ENCODE assay signal across 18 cellular contexts in the genomic region with DNA sequence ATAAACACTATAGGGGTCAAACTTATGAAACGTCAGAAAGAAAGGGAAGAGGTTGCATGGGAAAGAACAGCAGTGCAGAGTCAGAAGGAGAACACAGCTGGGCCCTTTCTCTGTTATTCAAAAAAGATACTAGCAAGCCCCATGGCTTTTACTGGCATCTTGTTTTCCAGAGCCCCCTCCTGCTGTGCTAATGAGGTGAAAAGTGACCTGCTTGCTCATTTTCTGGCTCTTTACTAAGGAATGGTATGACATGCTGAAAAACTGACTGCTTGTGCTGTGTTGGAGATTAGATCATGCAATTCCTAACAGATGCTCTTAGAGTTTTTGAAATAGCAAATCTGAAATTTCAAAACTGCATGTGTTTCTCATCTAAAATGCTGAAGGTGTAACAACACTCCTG.
A peak's percentile ranks its signal among the peaks of the same experiment; 100 is the strongest.
DNase-seq lines count a peak whose midpoint lies in the region; ATAC-seq, FAIRE-seq and TF ChIP-seq lines count a peak whose summit lies in the region.
"Had no signal": no experiment of that assay in that cellular context is flagged by ENCODE, and none has a peak within 500 bp of the region (broad histone marks: within the 10 kb centered on the region; RNA-seq: fewer than 3 reads in every experiment).

No MANE protein-coding gene starts in this region.

- H3K9ac ChIP-seq in neuronal stem cell (ENCODE audit: low read depth, low read length, poor library complexity) = no peak overlapping the region

- H2AK5ac ChIP-seq in neuronal stem cell (ENCODE audit: low read depth, low read length) = no peak overlapping the region

- H3K27ac ChIP-seq in ectodermal cell (ENCODE audit: insufficient read depth, low read depth, low read length, poor library complexity, severe bottlenecking) (peak overlapping the region; percentile 62), neuronal stem cell (replicated peaks; ENCODE audit: low read length) (no peak overlapping the region), sigmoid colon (no peak overlapping the region), uterus (no peak overlapping the region)
- H3K27ac ChIP-seq in CD4-positive, alpha-beta T cell (ENCODE audit: low read depth, low read length) = no peak overlapping the region

- POLR2A ChIA-PET in CD4-positive, alpha-beta T cell (lab: Charles Lee) = no interaction called here

- CTCF ChIA-PET in CD4-positive, alpha-beta T cell (lab: Charles Lee) = no interaction called here

- H3K18ac ChIP-seq in neuronal stem cell (ENCODE audit: low read length) = no peak overlapping the region

- TF ChIP-seq POLR2A in sigmoid colon (IDR thresholded peaks at IDR 0.05) (no peak), uterus (IDR thresholded peaks at IDR 0.05) (no peak)

- H3K4me3 Mint-ChIP-seq in CD4-positive, alpha-beta T cell = no peak overlapping the region
- H3K4me3 Mint-ChIP-seq: CD14-positive monocyte; effector memory CD8-positive, alpha-beta T cell; stimulated activated effector memory CD8-positive, alpha-beta T cell treated with anti-CD3 and anti-CD28 coated beads, Interleukin-12 subunit alpha, Interleukin-12 subunit beta, amount 100 ng/mL, for 72 hours had no signal

- peak; percentile 77 for DNase-seq in ELF-1 (ENCODE audit: low read depth, low spot score)
- DNase-seq in NCI-H146 treated with DMSO at 0.1 percent for 48 hours (lab: John Stamatoyannopoulos, UW; ENCODE audit: unreplicated experiment) = peak; percentile 97
- DNase-seq in neuronal stem cell (ENCODE audit: low spot score) = peak; percentile 48
- no peak for DNase-seq in urothelium cell line (ENCODE audit: low spot score)
- no peak for DNase-seq in CD4-positive, alpha-beta T cell
- DNase-seq in sigmoid colon = no peak
- DNase-seq in uterus = no peak
- DNase-seq: activated naive CD4-positive, alpha-beta T cell; effector memory CD8-positive, alpha-beta T cell; KG1; left colon; NCI-H1436 treated with DMSO at 0.1 percent for 48 hours; stimulated activated CD4-positive, alpha-beta T cell treated with anti-CD3 and anti-CD28 coated beads, Interleukin-4, amount 100 ng/mL, for 4 hours had no signal

- H3K4me1 Mint-ChIP-seq in CD4-positive, alpha-beta T cell (ENCODE audit: low read depth) = no peaks in the 10 kb centered on the region
- H3K4me1 Mint-ChIP-seq: CD14-positive monocyte; stimulated activated effector memory CD8-positive, alpha-beta T cell treated with anti-CD3 and anti-CD28 coated beads, Interleukin-12 subunit alpha, Interleukin-12 subunit beta, amount 100 ng/mL, for 72 hours had no signal

- H3K9me3 ChIP-seq in ectodermal cell (ENCODE audit: control insufficient read depth, low read length) = no peaks in the 10 kb centered on the region
- peaks cover 4 to 29% of the 10 kb centered on the region in 2 donors for H3K9me3 ChIP-seq in neuronal stem cell (replicated peaks in 1 of 2; ENCODE audit: control insufficient read depth in 2 of 2, insufficient read depth in 1 of 2, low read depth in 1 of 2, low read length in 2 of 2)
- peaks cover 6% of the 10 kb centered on the region for H3K9me3 ChIP-seq in CD4-positive, alpha-beta T cell (ENCODE audit: control insufficient read depth, low read length)
- peaks cover 0 to 5% (median 0%) of the 10 kb centered on the region in 4 donors for H3K9me3 ChIP-seq in sigmoid colon
- peaks cover 0 to 6% of the 10 kb centered on the region in 2 donors for H3K9me3 ChIP-seq in uterus

- no peak overlapping the region for H4K8ac ChIP-seq in neuronal stem cell (ENCODE audit: low read depth, low read length)

- no peak for FAIRE-seq in urothelium cell line (lab: Jason Lieb, UNC)
- FAIRE-seq: bronchial epithelial cell, GM18507 had no signal

- no peak overlapping the region for H3K4ac ChIP-seq in neuronal stem cell (ENCODE audit: low read length)

- 0 to 8% methylated on average over 1 of the region's 1 CpG for WGBS in ectodermal cell, 2 experiments
- WGBS in neuronal stem cell (ENCODE audit: extremely low coverage in 2 of 2, insufficient read length in 2 of 2, insufficient replicate concordance in 1 of 2), 2 donors = no CpG with 5 or more reads among the region's 1 CpG
- 36 to 44% methylated on average over 1 of the region's 1 CpG for WGBS in sigmoid colon, 2 donors

- H2BK120ac ChIP-seq in neuronal stem cell (ENCODE audit: low read depth, low read length) = no peak overlapping the region

- no peak overlapping the region for H2BK5ac ChIP-seq in neuronal stem cell (ENCODE audit: low read length)

- no peaks in the 10 kb centered on the region for H3K79me1 ChIP-seq in neuronal stem cell (ENCODE audit: low read depth, low read length)

- H3K4me2 ChIP-seq in neuronal stem cell (ENCODE audit: insufficient read depth, low read length, poor library complexity, severe bottlenecking) = no peak overlapping the region

- no peak for ATAC-seq in CD4-positive, alpha-beta T cell (ENCODE audit: poor library complexity)
- ATAC-seq: effector memory CD8-positive, alpha-beta T cell; left colon; stimulated activated effector memory CD8-positive, alpha-beta T cell treated with anti-CD3 and anti-CD28 coated beads, Interleukin-12 subunit alpha, Interleukin-12 subunit beta, amount 100 ng/mL, for 72 hours had no signal

- no peak for TF ChIP-seq EP300 in sigmoid colon (IDR thresholded peaks at IDR 0.05)

- no peak for TF ChIP-seq CTCF in CD4-positive, alpha-beta T cell (IDR thresholded peaks at IDR 0.05)
- TF ChIP-seq CTCF in sigmoid colon (IDR thresholded peaks at IDR 0.05) = no peak
- TF ChIP-seq CTCF in uterus (IDR thresholded peaks at IDR 0.05) = no peak

- no peaks in the 10 kb centered on the region for H3K36me3 Mint-ChIP-seq in CD4-positive, alpha-beta T cell (ENCODE audit: low read depth)
- H3K36me3 Mint-ChIP-seq: CD14-positive monocyte; stimulated activated effector memory CD8-positive, alpha-beta T cell treated with anti-CD3 and anti-CD28 coated beads, Interleukin-12 subunit alpha, Interleukin-12 subunit beta, amount 100 ng/mL, for 72 hours had no signal

- H3K14ac ChIP-seq in neuronal stem cell (ENCODE audit: low read length) = no peak overlapping the region

- no peak overlapping the region for H3K4me3 ChIP-seq in ectodermal cell (ENCODE audit: insufficient read depth, low read depth, low read length)
- H3K4me3 ChIP-seq in neuronal stem cell (ENCODE audit: low read length in 2 of 2) = no peak overlapping the region
- no peak overlapping the region for H3K4me3 ChIP-seq in sigmoid colon
- no peak overlapping the region for H3K4me3 ChIP-seq in uterus

- H2BK15ac ChIP-seq in neuronal stem cell (ENCODE audit: low read length) = no peak overlapping the region

- no peak overlapping the region for H3K27ac Mint-ChIP-seq in CD4-positive, alpha-beta T cell
- H3K27ac Mint-ChIP-seq: CD14-positive monocyte; effector memory CD8-positive, alpha-beta T cell; stimulated activated effector memory CD8-positive, alpha-beta T cell treated with anti-CD3 and anti-CD28 coated beads, Interleukin-12 subunit alpha, Interleukin-12 subunit beta, amount 100 ng/mL, for 72 hours had no signal

- intact Hi-C loops in CD4-positive, alpha-beta T cell (cut with DNase I, micrococcal nuclease) = no loop called here
- intact Hi-C loops in sigmoid colon (cut with DNase I) = no loop called here
- intact Hi-C loops in uterus (cut with DNase I; ENCODE audit: low total_unique reads) = no loop called here

- H4K91ac ChIP-seq in neuronal stem cell (ENCODE audit: low read depth, low read length, poor library complexity) = no peak overlapping the region

- peak overlapping the region; percentile 36 for H2AFZ ChIP-seq in neuronal stem cell (ENCODE audit: low read length)

- H3K36me3 ChIP-seq in ectodermal cell (ENCODE audit: control insufficient read depth, insufficient read depth, low read length) = peaks cover 8% of the 10 kb centered on the region
- H3K36me3 ChIP-seq in neuronal stem cell (replicated peaks in 1 of 2; ENCODE audit: control insufficient read depth in 2 of 2, insufficient read depth in 2 of 2, low read length in 2 of 2) = no peaks in the 10 kb centered on the region
- no peaks in the 10 kb centered on the region for H3K36me3 ChIP-seq in sigmoid colon
- no peaks in the 10 kb centered on the region for H3K36me3 ChIP-seq in uterus

- H3K4me1 ChIP-seq in ectodermal cell (ENCODE audit: control insufficient read depth, insufficient read depth, low read length) (peaks cover 19% of the 10 kb centered on the region), neuronal stem cell (ENCODE audit: control insufficient read depth in 2 of 2, insufficient read depth in 1 of 2, low read depth in 1 of 2, low read length in 2 of 2) (peaks cover 6 to 19% of the 10 kb centered on the region in 2 donors), sigmoid colon (no peaks in the 10 kb centered on the region), uterus (no peaks in the 10 kb centered on the region)

- H3K27me3 ChIP-seq in ectodermal cell (ENCODE audit: control insufficient read depth, insufficient read depth, low read length, poor library complexity, severe bottlenecking) (no peaks in the 10 kb centered on the region), neuronal stem cell (ENCODE audit: control insufficient read depth in 3 of 3, insufficient read depth in 3 of 3, low read depth in 1 of 3, low read length in 3 of 3) (no peaks in the 10 kb centered on the region), sigmoid colon (no peaks in the 10 kb centered on the region), uterus (no peaks in the 10 kb centered on the region)
- no peaks in the 10 kb centered on the region for H3K27me3 ChIP-seq in CD4-positive, alpha-beta T cell (ENCODE audit: control insufficient read depth, insufficient read depth, low read length)

- no peak overlapping the region for H2BK12ac ChIP-seq in neuronal stem cell (ENCODE audit: low read length)

- H3K27me3 Mint-ChIP-seq in CD4-positive, alpha-beta T cell = no peaks in the 10 kb centered on the region
- H3K27me3 Mint-ChIP-seq: effector memory CD8-positive, alpha-beta T cell had no signal

- H3K23ac ChIP-seq in neuronal stem cell (ENCODE audit: low read depth, low read length, poor library complexity) = no peak overlapping the region

- peaks cover 7% of the 10 kb centered on the region for H3K9me3 Mint-ChIP-seq in CD4-positive, alpha-beta T cell

Comparison
In these comparisons a context has a peak if more than half of its experiments do, and no peak if none do; other contexts are left out.
1. DNase-seq: peak in ELF-1 (single experiment), NCI-H146 treated with DMSO at 0.1 percent for 48 hours (single experiment) and neuronal stem cell (single experiment); none in urothelium cell line (single experiment), CD4-positive, alpha-beta T cell (0 of 10), sigmoid colon (single experiment) and uterus (0 of 2).